Comparison of ENCODE assay signal across 10 cellular contexts in genomic region chr9:114288233-114289051, GRCh38. TPM values are rescaled to one million over a fixed set of nuclear protein-coding genes. Genes with fewer than 3 reads are reported as not detected.
A peak's percentile ranks its signal among the peaks of the same experiment; 100 is the strongest.
DNase-seq lines count a peak whose midpoint lies in the region; ATAC-seq and TF ChIP-seq lines count a peak whose summit lies in the region.
"Had no signal": no experiment of that assay in that cellular context is flagged by ENCODE, and none has a peak within 500 bp of the region (broad histone marks: within the 10 kb centered on the region; RNA-seq: fewer than 3 reads in every experiment).

No MANE protein-coding gene starts in this region.

- DNase-seq in GM03348 (ENCODE audit: low spot score) (peak; percentile 72), RWPE1 (ENCODE audit: low spot score) (peak; percentile 87), foreskin fibroblast (peak; percentile 29 to 37), renal cortical epithelial cell (ENCODE audit: low read depth) (peak; percentile 82), erythroblast (lab: John Stamatoyannopoulos, UW) (no peak)

- peak overlapping the region; percentile 85 for H3K27ac ChIP-seq in RWPE1
- H3K27ac ChIP-seq: breast epithelium had no signal

- ATAC-seq in GM21515 (IDR thresholded peaks at IDR 0.05; ENCODE audit: unreplicated experiment) (no peak), GM19035 (IDR thresholded peaks at IDR 0.05; ENCODE audit: unreplicated experiment) (no peak), HG02970 (IDR thresholded peaks at IDR 0.05; ENCODE audit: low FRiP score, unreplicated experiment) (no peak)

- no peak overlapping the region for H3K4me3 ChIP-seq in foreskin fibroblast (ENCODE audit: low read depth in 1 of 2, low read length in 2 of 2)
- H3K4me3 ChIP-seq: breast epithelium had no signal

- TF ChIP-seq POLR2A in erythroblast (IDR thresholded peaks at IDR 0.05; ENCODE audit: low read length): no peak

- CTCF ChIA-PET in RWPE1 (lab: Yijun Ruan, JAX): interaction anchor here (0.6 to 8.8 kb wide), 10 partner anchors 10 to 204 kb away, joined by 3 to 137 read pairs (median 4); partner anchors contain the start of gene COL27A1

- POLR2A ChIA-PET in RWPE1 (lab: Yijun Ruan, JAX; ENCODE audit: low non-redundant PET): interaction anchor here (0.7 kb wide), 1 partner anchor 38 kb away, joined by 3 read pairs; no protein-coding TSS in a partner anchor

- no peak; the same call in 1 of the 2 replicates for TF ChIP-seq CTCF in RWPE1 (conservative IDR thresholded peaks at IDR 0.05; ENCODE audit: low read depth)
- TF ChIP-seq CTCF in foreskin fibroblast (IDR thresholded peaks at IDR 0.05; ENCODE audit: low read depth, low read length): no peak

RNA-seq across cellular contexts. Expression of gene ORM1, which starts 34.5 kb away (rescaled TPM):
- not detected in 2 replicates for total RNA-seq in renal cortical epithelial cell
- total RNA-seq: lower leg skin had no signal

RNA-seq across cellular contexts. Expression of gene ORM2, which starts 41.2 kb away (rescaled TPM):
- not detected in 2 replicates for total RNA-seq in renal cortical epithelial cell
- total RNA-seq: lower leg skin had no signal

Comparison
In these comparisons a context has a peak if more than half of its experiments do, and no peak if none do; other contexts are left out.
1. DNase-seq: peak in GM03348 (single experiment), RWPE1 (single experiment), foreskin fibroblast (2 of 2) and renal cortical epithelial cell (single experiment); none in erythroblast (0 of 2).